Comparison of ENCODE assay signal across 12 cellular contexts in genomic region chr11:2091786-2092463, GRCh38. TPM values are rescaled to one million over a fixed set of nuclear protein-coding genes. Genes with fewer than 3 reads are reported as not detected.
"Had no signal": no experiment of that assay in that cellular context is flagged by ENCODE, and none has a peak within 500 bp of the region (broad histone marks: within the 10 kb centered on the region; RNA-seq: fewer than 3 reads in every experiment).

No MANE protein-coding gene starts in this region.

- H3K36me3 ChIP-seq: heart right ventricle, upper lobe of left lung had no signal

- H3K4me3 ChIP-seq: heart right ventricle, smooth muscle cell, upper lobe of left lung had no signal

- H3K27ac ChIP-seq: heart right ventricle, upper lobe of left lung had no signal

- DNase-seq: activated CD4-positive, alpha-beta T cell treated with anti-CD3 and anti-CD28 coated beads, Interleukin-2, amount 50 U/mL, for 4 hours; activated gamma-delta T cell treated with Interleukin-2 at 50 U/mL for 16 hours; activated T-cell treated with anti-CD3 and anti-CD28 coated beads, Interleukin-2, amount 50 U/mL, for 4 hours; heart right ventricle; midbrain; naive B cell; stimulated activated naive CD4-positive, alpha-beta T cell had no signal

- ATAC-seq: activated CD4-positive, CD25-positive, alpha-beta regulatory T cell treated with anti-CD3 and anti-CD28 coated beads, Interleukin-2, amount 50 U/mL, for 24 hours; activated T-cell treated with anti-CD3 and anti-CD28 coated beads, Interleukin-2, amount 50 U/mL, for 4 hours; heart right ventricle; SK-N-SH treated with all-trans-retinoic acid at 6 μM for 48 hours had no signal

- H3K27me3 ChIP-seq: heart right ventricle, upper lobe of left lung had no signal

- H3K9me3 ChIP-seq: heart right ventricle, upper lobe of left lung had no signal

RNA-seq across cellular contexts. Expression of gene IGF2, which starts 47.3 kb away (rescaled TPM):
- polyA plus RNA-seq: keratinocyte had no signal
